In the genomic region with DNA sequence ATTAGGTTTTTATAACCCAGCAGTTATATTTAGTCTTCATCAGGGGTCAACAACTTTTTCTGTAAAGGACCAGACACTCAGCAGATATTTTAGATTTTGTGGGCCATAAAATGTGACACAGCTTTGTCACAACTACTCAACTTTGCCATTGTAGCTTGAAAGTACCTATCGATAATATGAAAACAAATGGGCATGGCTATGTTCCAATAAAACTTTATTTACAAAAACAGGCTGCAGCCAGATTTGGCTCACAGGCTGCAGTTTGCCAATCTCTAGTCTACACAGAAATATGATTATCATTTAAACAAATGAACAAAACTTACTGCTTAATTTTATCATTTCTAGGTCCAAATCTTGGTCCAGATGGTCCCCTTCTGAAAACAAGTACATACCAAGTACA, we compare ENCODE assay signal across 7 cellular contexts.
"Had no signal": no experiment of that assay in that cellular context is flagged by ENCODE, and none has a peak within 500 bp of the region (broad histone marks: within the 10 kb centered on the region; RNA-seq: fewer than 3 reads in every experiment).

No MANE protein-coding gene starts in this region.

- H3K9ac ChIP-seq: KMS-11 had no signal

- FAIRE-seq: HepG2, HTR-8/SVneo had no signal

- H3K27me3 Mint-ChIP-seq: IgD-negative memory B cell had no signal

- H3K27ac ChIP-seq: HL-60, KMS-11 had no signal

- DNase-seq: KBM-7, KG1 had no signal

- H3K4me3 Mint-ChIP-seq: IgD-negative memory B cell had no signal

- H3K4me2 ChIP-seq: KMS-11 had no signal

- ATAC-seq: HepG2 had no signal
